ENCODE assay signal across 19 cellular contexts in the genomic region with DNA sequence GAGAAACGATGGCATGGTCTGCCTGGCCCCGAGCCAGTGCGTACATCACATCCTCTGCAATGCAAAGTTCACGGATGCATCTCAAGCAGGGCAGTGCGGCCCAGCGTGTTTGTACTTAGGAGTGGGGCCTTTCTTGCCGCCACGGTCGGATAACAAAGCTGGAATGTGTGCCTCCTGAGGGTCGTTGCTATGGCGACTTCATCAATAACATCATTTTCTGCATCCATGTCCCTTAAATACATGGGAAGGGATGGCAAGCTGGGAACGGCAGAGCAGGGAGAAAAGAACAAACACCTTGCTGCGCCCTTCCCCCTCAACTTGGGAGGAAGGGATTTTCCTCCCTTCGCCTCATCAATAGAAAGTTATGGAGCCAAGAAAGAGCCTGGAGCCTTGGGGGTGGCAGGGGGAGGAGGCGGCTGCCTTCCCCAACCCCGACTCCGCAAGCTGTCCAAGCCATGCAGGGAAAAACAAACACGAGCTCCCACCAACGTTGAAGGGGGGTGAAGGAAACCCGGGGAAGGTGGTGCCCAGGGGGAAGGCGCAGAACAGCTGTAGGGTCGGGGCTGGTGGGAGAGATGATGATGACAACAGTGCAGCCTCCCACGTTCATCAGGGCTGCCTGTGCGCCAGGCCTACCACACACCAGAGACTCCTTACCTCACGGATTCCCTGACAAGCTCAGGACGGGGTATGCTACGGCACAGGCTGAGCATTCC.
A peak's percentile ranks its signal among the peaks of the same experiment; 100 is the strongest.
DNase-seq lines count a peak whose midpoint lies in the region; ATAC-seq and TF ChIP-seq lines count a peak whose summit lies in the region.
"Had no signal": no experiment of that assay in that cellular context is flagged by ENCODE, and none has a peak within 500 bp of the region (broad histone marks: within the 10 kb centered on the region; RNA-seq: fewer than 3 reads in every experiment).

No MANE protein-coding gene starts in this region.

- no peaks in the 10 kb centered on the region for H3F3A ChIP-seq in smooth muscle cell (ENCODE audit: low read depth)

- no peak overlapping the region for H3K56ac ChIP-seq in IMR-90 (ENCODE audit: extremely low read depth, insufficient read depth, low read length)

- no peaks in the 10 kb centered on the region for H3K79me2 ChIP-seq in smooth muscle cell (ENCODE audit: low read depth)

- H3K27me3 Mint-ChIP-seq in nephron progenitor cell (ENCODE audit: low read depth, poor library complexity) (peaks cover 58% of the 10 kb centered on the region), type B pancreatic cell (peaks cover 32% of the 10 kb centered on the region)

- CTCF ChIA-PET in IMR-90 (lab: Yijun Ruan, JAX) = no interaction called here

- no peaks in the 10 kb centered on the region for H3K36me3 Mint-ChIP-seq in nephron progenitor cell (ENCODE audit: low read depth)
- no peaks in the 10 kb centered on the region for H3K36me3 Mint-ChIP-seq in type B pancreatic cell
- H3K36me3 Mint-ChIP-seq: CD8-positive, alpha-beta memory T cell; IgD-negative memory B cell had no signal

- no peak for TF ChIP-seq RAD21 in IMR-90 (IDR thresholded peaks at IDR 0.05; ENCODE audit: low read length)

- no peak overlapping the region for H3K4ac ChIP-seq in IMR-90 (ENCODE audit: low read depth, low read length)

- H3K4me3 ChIP-seq in IMR-90 (ENCODE audit: insufficient read depth, low read depth, low read length) = no peak overlapping the region
- H3K4me3 ChIP-seq in ectodermal cell (ENCODE audit: insufficient read depth, low read depth, low read length) = no peak overlapping the region
- no peak overlapping the region for H3K4me3 ChIP-seq in smooth muscle cell
- H3K4me3 ChIP-seq: MG63 had no signal

- no peak overlapping the region for H2AFZ ChIP-seq in IMR-90 (replicated peaks; ENCODE audit: low read length, poor library complexity)
- H2AFZ ChIP-seq in smooth muscle cell (ENCODE audit: low read depth) = no peak overlapping the region

- peaks cover 5% of the 10 kb centered on the region; the same call in 1 of the 2 replicates for H3K4me1 ChIP-seq in IMR-90 (ENCODE audit: control insufficient read depth, insufficient read depth, low read length)
- peaks cover 17% of the 10 kb centered on the region for H3K4me1 ChIP-seq in ectodermal cell (ENCODE audit: control insufficient read depth, insufficient read depth, low read length)
- no peaks in the 10 kb centered on the region for H3K4me1 ChIP-seq in smooth muscle cell (ENCODE audit: low read depth)

- H3K79me1 ChIP-seq in IMR-90 (ENCODE audit: low read depth in 1 of 2, low read length in 2 of 2) = no peaks in the 10 kb centered on the region

- no peak for DNase-seq in IMR-90
- DNase-seq in nephron progenitor cell = peak; percentile 41
- no peak for DNase-seq in type B pancreatic cell (ENCODE audit: extremely low spot score, unreplicated experiment)
- no peak for DNase-seq in smooth muscle cell (lab: John Stamatoyannopoulos, UW; ENCODE audit: unreplicated experiment)
- DNase-seq in T-helper 9 cell = no peak
- DNase-seq: C1 segment of cervical spinal cord; CD8-positive, alpha-beta memory T cell; Karpas-422; MG63; NCI-H1092; NCI-H1436 treated with DMSO at 0.1 percent for 48 hours; NCI-H2029 treated with DMSO at 0.1 percent for 48 hours; NCI-H774; Right ventricle myocardium superior had no signal

- no peaks in the 10 kb centered on the region for H3K9me3 Mint-ChIP-seq in nephron progenitor cell
- H3K9me3 Mint-ChIP-seq in type B pancreatic cell = no peaks in the 10 kb centered on the region
- H3K9me3 Mint-ChIP-seq: CD8-positive, alpha-beta memory T cell; H9; IgD-negative memory B cell had no signal

- no peak overlapping the region for H4K5ac ChIP-seq in IMR-90 (ENCODE audit: low read depth, low read length)

- no peak overlapping the region for H3K23ac ChIP-seq in IMR-90 (ENCODE audit: low read depth, low read length)

- no peak overlapping the region for H3K4me2 ChIP-seq in IMR-90 (ENCODE audit: low read depth, low read length)
- no peak overlapping the region for H3K4me2 ChIP-seq in smooth muscle cell

- no peak overlapping the region for H2AK5ac ChIP-seq in IMR-90 (ENCODE audit: low read depth, low read length)

- no TSS peak for BruUV-seq in IMR-90 (replicated peaks; lab: Mats Ljungman, UMichigan)

- 59% methylated on average over 10 of the region's 27 CpGs; no CpG with 5 or more reads in 1 of the 2 experiments for WGBS in IMR-90 (ENCODE audit: extremely low coverage in 2 of 2, insufficient read length in 1 of 2), 2 experiments
- 70 to 78% methylated on average over 27 of the region's 27 CpGs for WGBS in ectodermal cell, 2 experiments
- WGBS in smooth muscle cell (ENCODE audit: low lambda C conversion rate) = 91% methylated on average over 27 of the region's 27 CpGs

- H3K14ac ChIP-seq in IMR-90 (replicated peaks; ENCODE audit: low read depth, low read length) = no peak overlapping the region

- H3K27me3 ChIP-seq in IMR-90 (ENCODE audit: control insufficient read depth, insufficient read depth, low read length) (peaks cover 60% of the 10 kb centered on the region), ectodermal cell (ENCODE audit: control insufficient read depth, insufficient read depth, low read length, poor library complexity, severe bottlenecking) (no peaks in the 10 kb centered on the region), smooth muscle cell (ENCODE audit: low read depth) (no peaks in the 10 kb centered on the region)
- H3K27me3 ChIP-seq: MG63 had no signal

- no peak overlapping the region for H2BK5ac ChIP-seq in IMR-90 (ENCODE audit: low read depth, low read length, poor library complexity, severe bottlenecking)

- TF ChIP-seq CTCF in IMR-90 (conservative IDR thresholded peaks at IDR 0.05; ENCODE audit: low read depth, low read length) (no peak), nephron progenitor cell (IDR thresholded peaks at IDR 0.05) (no peak), type B pancreatic cell (conservative IDR thresholded peaks at IDR 0.05) (no peak), smooth muscle cell (IDR thresholded peaks at IDR 0.05; ENCODE audit: borderline replicate concordance, insufficient read depth, poor library complexity, severe bottlenecking) (no peak)

- H2BK120ac ChIP-seq in IMR-90 (ENCODE audit: low read depth, low read length) = no peak overlapping the region

- ATAC-seq in IMR-90 (ENCODE audit: low read depth) = no peak
- ATAC-seq in activated CD4-positive, CD25-positive, alpha-beta regulatory T cell treated with anti-CD3 and anti-CD28 coated beads, Interleukin-2, amount 50 U/mL, for 24 hours = no peak
- ATAC-seq: SK-N-SH treated with all-trans-retinoic acid at 6 μM for 48 hours had no signal

- H4K20me1 ChIP-seq in IMR-90 (ENCODE audit: insufficient read depth, low read length) (no peaks in the 10 kb centered on the region), smooth muscle cell (ENCODE audit: low read depth) (no peaks in the 10 kb centered on the region)

- H3K4me1 Mint-ChIP-seq in nephron progenitor cell (peaks cover 89% of the 10 kb centered on the region), type B pancreatic cell (ENCODE audit: unreplicated experiment) (peaks cover 49% of the 10 kb centered on the region)

- no peak overlapping the region for H3K18ac ChIP-seq in IMR-90 (ENCODE audit: low read depth, low read length)

- H3K27ac Mint-ChIP-seq in nephron progenitor cell = peak overlapping the region; percentile 88
- peak overlapping the region; percentile 60 for H3K27ac Mint-ChIP-seq in type B pancreatic cell
- H3K27ac Mint-ChIP-seq: IgD-negative memory B cell had no signal

- no peak overlapping the region for H4K8ac ChIP-seq in IMR-90 (ENCODE audit: low read depth in 2 of 2, low read length in 2 of 2)

- intact Hi-C loops in IMR-90 (cut with micrococcal nuclease) = loop anchor here (10.0 kb wide), 1 partner anchor 635 kb away; no protein-coding TSS in a partner anchor

- H3K4me3 Mint-ChIP-seq in nephron progenitor cell (peak overlapping the region; percentile 47), type B pancreatic cell (peak overlapping the region; percentile 39)
- H3K4me3 Mint-ChIP-seq: CD8-positive, alpha-beta memory T cell; IgD-negative memory B cell had no signal

- H3K27ac ChIP-seq in IMR-90 (ENCODE audit: insufficient read depth, low read length) (no peak overlapping the region), ectodermal cell (ENCODE audit: insufficient read depth, low read depth, low read length, poor library complexity, severe bottlenecking) (peak overlapping the region; percentile 31), smooth muscle cell (ENCODE audit: low read depth) (no peak overlapping the region)

- POLR2A ChIA-PET in IMR-90 (lab: Charles Lee; ENCODE audit: unreplicated experiment) = no interaction called here

- H3K9me1 ChIP-seq in IMR-90 (ENCODE audit: insufficient read depth, low read length) = no peaks in the 10 kb centered on the region

- H3K9ac ChIP-seq in IMR-90 (ENCODE audit: low read depth, low read length) (no peak overlapping the region), smooth muscle cell (ENCODE audit: low read depth) (no peak overlapping the region)

- no peak overlapping the region for H2BK15ac ChIP-seq in IMR-90 (ENCODE audit: low read depth, low read length)

- H2BK20ac ChIP-seq in IMR-90 (ENCODE audit: low read depth, low read length) = no peak overlapping the region

- in situ Hi-C loops in IMR-90 (cut with MboI; ENCODE audit: low sequenced_read_pairs) = loop anchor here (10.0 kb wide), 2 partner anchors 75 to 105 kb away; a partner anchor contains a TSS

- no peak overlapping the region for H4K91ac ChIP-seq in IMR-90 (ENCODE audit: insufficient read depth, low read depth, low read length)

- dilution Hi-C loops in IMR-90 (cut with HindIII; ENCODE audit: low sequenced_read_pairs, unreplicated experiment) = no loop called here

- no peak for TF ChIP-seq POLR2A in IMR-90 (IDR thresholded peaks at IDR 0.05; ENCODE audit: low read depth, low read length)

- H3K36me3 ChIP-seq in IMR-90 (ENCODE audit: control insufficient read depth, insufficient read depth, low read length) (no peaks in the 10 kb centered on the region), ectodermal cell (ENCODE audit: control insufficient read depth, insufficient read depth, low read length) (no peaks in the 10 kb centered on the region), smooth muscle cell (ENCODE audit: low read depth) (no peaks in the 10 kb centered on the region)
- H3K36me3 ChIP-seq: MG63 had no signal

- H3K9me3 ChIP-seq in IMR-90 (ENCODE audit: control insufficient read depth, insufficient read depth, low read length) (no peaks in the 10 kb centered on the region), ectodermal cell (ENCODE audit: control insufficient read depth, low read length) (no peaks in the 10 kb centered on the region), smooth muscle cell (replicated peaks; ENCODE audit: low read depth) (no peaks in the 10 kb centered on the region)
- H3K9me3 ChIP-seq: MG63 had no signal

- H2AK9ac ChIP-seq in IMR-90 (replicated peaks; ENCODE audit: low read depth, low read length, poor library complexity) = peak overlapping the region; percentile 57

TF ChIP-seq in IMR-90, 13 proteins besides CTCF, POLR2A, EP300 and RAD21 (continues in another document):
- TF ChIP-seq BHLHE40 (IDR thresholded peaks at IDR 0.05; ENCODE audit: low read depth, low read length) (no peak), MXI1 (IDR thresholded peaks at IDR 0.05; ENCODE audit: borderline replicate concordance, low read depth, low read length) (no peak), MAZ (IDR thresholded peaks at IDR 0.05; ENCODE audit: borderline replicate concordance, low read depth, low read length) (no peak), CHD1 (IDR thresholded peaks at IDR 0.05; ENCODE audit: low read depth, low read length) (no peak), RFX5 (IDR thresholded peaks at IDR 0.05; ENCODE audit: low read depth, low read length) (no peak)
